ENCODE assay signal across 21 cellular contexts in the genomic region with DNA sequence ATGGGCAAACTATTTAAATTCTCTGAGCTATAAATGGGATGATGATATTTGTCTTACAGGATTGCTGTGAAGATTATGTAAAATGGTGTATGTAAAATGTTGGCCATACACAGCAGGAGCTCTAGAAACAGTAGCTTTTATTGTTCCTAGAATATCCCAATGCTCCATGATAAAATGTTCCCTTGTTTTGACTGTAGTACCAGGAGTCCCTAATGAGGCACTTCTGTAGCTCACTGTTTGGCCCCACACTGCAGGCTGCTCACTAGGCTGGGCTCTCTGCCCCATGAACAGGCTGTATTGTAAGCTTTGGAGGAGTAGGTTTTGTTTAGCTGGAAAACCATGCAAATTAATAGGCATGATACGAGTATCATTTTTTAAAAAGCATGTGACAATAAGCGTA. TPM values are rescaled to one million over a fixed set of nuclear protein-coding genes. Genes with fewer than 3 reads are reported as not detected.
"Had no signal": no experiment of that assay in that cellular context is flagged by ENCODE, and none has a peak within 500 bp of the region (broad histone marks: within the 10 kb centered on the region; RNA-seq: fewer than 3 reads in every experiment).

No MANE protein-coding gene starts in this region.

- H3K27me3 ChIP-seq: right atrium auricular region had no signal

- H3K9me3 ChIP-seq: heart right ventricle, right atrium auricular region, thoracic aorta had no signal

- H3K4me1 ChIP-seq: heart right ventricle, right atrium auricular region had no signal

- H3K27ac Mint-ChIP-seq: activated naive CD8-positive, alpha-beta T cell treated with anti-CD3 and anti-CD28 coated beads for 36 hours; naive thymus-derived CD8-positive, alpha-beta T cell; stimulated activated naive CD8-positive, alpha-beta T cell treated with anti-CD3 and anti-CD28 coated beads, Interleukin-15, Interleukin-2, amounts not matched to agents 100 ng/mL and 50 ng/mL, for 24 hours had no signal

- H3K4me2 ChIP-seq: smooth muscle cell had no signal

- H3K4me1 Mint-ChIP-seq: activated naive CD8-positive, alpha-beta T cell treated with anti-CD3 and anti-CD28 coated beads for 36 hours; naive thymus-derived CD8-positive, alpha-beta T cell had no signal

- FAIRE-seq: TTC549 had no signal

- H3K4me3 Mint-ChIP-seq: activated naive CD8-positive, alpha-beta T cell treated with anti-CD3 and anti-CD28 coated beads for 36 hours; naive thymus-derived CD8-positive, alpha-beta T cell; stimulated activated naive CD8-positive, alpha-beta T cell treated with anti-CD3 and anti-CD28 coated beads, Interleukin-15, Interleukin-2, amounts not matched to agents 100 ng/mL and 50 ng/mL, for 24 hours had no signal

- H3K4me3 ChIP-seq: heart right ventricle, right atrium auricular region, smooth muscle cell, thoracic aorta had no signal

- DNase-seq: activated CD4-positive, alpha-beta T cell treated with anti-CD3 and anti-CD28 coated beads, Interleukin-2, amount 50 U/mL, for 1 hour; activated CD8-positive, alpha-beta memory T cell treated with anti-CD3 and anti-CD28 coated beads for 24 hours; activated gamma-delta T cell treated with Interleukin-2 at 50 U/mL for 16 hours; activated naive CD8-positive, alpha-beta T cell treated with anti-CD3 and anti-CD28 coated beads for 36 hours; aorta; cerebellar nuclear complex; dermis blood vessel endothelial cell; heart right ventricle; islet precursor cell; mammary epithelial cell; naive thymus-derived CD8-positive, alpha-beta T cell had no signal

- ATAC-seq: heart right ventricle; left lobe of liver; naive thymus-derived CD8-positive, alpha-beta T cell had no signal

- H3K27ac ChIP-seq: epithelial cell of prostate, heart right ventricle, right atrium auricular region, thoracic aorta had no signal

- H3K9me3 Mint-ChIP-seq: activated naive CD8-positive, alpha-beta T cell treated with anti-CD3 and anti-CD28 coated beads for 36 hours; stimulated activated naive CD8-positive, alpha-beta T cell treated with anti-CD3 and anti-CD28 coated beads, Interleukin-15, Interleukin-2, amounts not matched to agents 100 ng/mL and 50 ng/mL, for 24 hours had no signal

- H3K36me3 ChIP-seq: heart right ventricle, right atrium auricular region, thoracic aorta had no signal

- H3K36me3 Mint-ChIP-seq: activated naive CD8-positive, alpha-beta T cell treated with anti-CD3 and anti-CD28 coated beads for 36 hours; naive thymus-derived CD8-positive, alpha-beta T cell had no signal

RNA-seq across cellular contexts. Expression of a gene that starts 3.3 kb away (rescaled TPM):
- total RNA-seq: activated naive CD8-positive, alpha-beta T cell treated with anti-CD3 and anti-CD28 coated beads for 36 hours; aorta; dermis blood vessel endothelial cell; fibroblast of lung; frontal cortex; mammary epithelial cell; naive thymus-derived CD8-positive, alpha-beta T cell; right atrium auricular region; T-helper 2 cell treated with Interferon-gamma antibody and Interleukin-4, amounts not matched to agents 100 ng/mL and 5 ng/mL, for 36 hours; thoracic aorta had no signal
- polyA plus RNA-seq: fibroblast of lung; mammary epithelial cell; naive thymus-derived CD8-positive, alpha-beta T cell had no signal

RNA-seq across cellular contexts. Expression of a gene that starts 18.6 kb away (rescaled TPM):
- total RNA-seq: activated naive CD8-positive, alpha-beta T cell treated with anti-CD3 and anti-CD28 coated beads for 36 hours; dermis blood vessel endothelial cell; fibroblast of lung; frontal cortex; naive thymus-derived CD8-positive, alpha-beta T cell; right atrium auricular region; smooth muscle cell; T-helper 2 cell treated with Interferon-gamma antibody and Interleukin-4, amounts not matched to agents 100 ng/mL and 5 ng/mL, for 36 hours; thoracic aorta had no signal
- polyA plus RNA-seq: fibroblast of lung; heart right ventricle; naive thymus-derived CD8-positive, alpha-beta T cell had no signal

RNA-seq across cellular contexts. Expression of a gene that starts 31.1 kb away (rescaled TPM):
- total RNA-seq: activated naive CD8-positive, alpha-beta T cell treated with anti-CD3 and anti-CD28 coated beads for 36 hours; aorta; dermis blood vessel endothelial cell; fibroblast of lung; frontal cortex; mammary epithelial cell; naive thymus-derived CD8-positive, alpha-beta T cell; right atrium auricular region; smooth muscle cell; T-helper 2 cell treated with Interferon-gamma antibody and Interleukin-4, amounts not matched to agents 100 ng/mL and 5 ng/mL, for 36 hours; thoracic aorta had no signal
- polyA plus RNA-seq: fibroblast of lung; heart right ventricle; mammary epithelial cell; naive thymus-derived CD8-positive, alpha-beta T cell had no signal
